In genomic region chr11:77815459-77815858, GRCh38 we compare ENCODE assay signal across 21 cellular contexts. TPM values are rescaled to one million over a fixed set of nuclear protein-coding genes. Genes with fewer than 3 reads are reported as not detected.
DNase-seq lines count a peak whose midpoint lies in the region; ATAC-seq and TF ChIP-seq lines count a peak whose summit lies in the region.
"Had no signal": no experiment of that assay in that cellular context is flagged by ENCODE, and none has a peak within 500 bp of the region (broad histone marks: within the 10 kb centered on the region; RNA-seq: fewer than 3 reads in every experiment).

No MANE protein-coding gene starts in this region.

- no peaks in the 10 kb centered on the region for H3K9me3 Mint-ChIP-seq in activated naive CD8-positive, alpha-beta T cell (ENCODE audit: low read depth)
- H3K9me3 Mint-ChIP-seq in activated naive CD8-positive, alpha-beta T cell treated with anti-CD3 and anti-CD28 coated beads for 36 hours = peaks cover 4% of the 10 kb centered on the region
- H3K9me3 Mint-ChIP-seq in chondrocyte (ENCODE audit: low read depth) = no peaks in the 10 kb centered on the region

- ATAC-seq in HG02763 (IDR thresholded peaks at IDR 0.05; ENCODE audit: unreplicated experiment) = no peak
- ATAC-seq: A549 had no signal

- H3K9me3 ChIP-seq in HEK293 (ENCODE audit: control insufficient read depth, insufficient read depth, low read depth, low read length) = no peaks in the 10 kb centered on the region
- H3K9me3 ChIP-seq: BE2C, HAP-1 had no signal

- peaks cover 16% of the 10 kb centered on the region for H3K36me3 Mint-ChIP-seq in activated naive CD8-positive, alpha-beta T cell
- peaks cover 41% of the 10 kb centered on the region for H3K36me3 Mint-ChIP-seq in activated naive CD8-positive, alpha-beta T cell treated with anti-CD3 and anti-CD28 coated beads for 36 hours
- H3K36me3 Mint-ChIP-seq in chondrocyte (ENCODE audit: low read depth) = peaks cover 7% of the 10 kb centered on the region

- TF ChIP-seq CTCF in HEK293 (tag by site-specific recombination; IDR thresholded peaks at IDR 0.05) (no peak), chondrocyte (IDR thresholded peaks at IDR 0.05) (no peak)

- H3K36me3 ChIP-seq in HEK293 (ENCODE audit: control insufficient read depth in 2 of 2, insufficient read depth in 1 of 2, low read length in 2 of 2) = peaks cover 0 to 4% of the 10 kb centered on the region in 2 experiments; a peak in 1 of 3 replicates

- H3K4me1 ChIP-seq in HEK293 (ENCODE audit: control insufficient read depth, insufficient read depth, low read length) = no peaks in the 10 kb centered on the region
- H3K4me1 ChIP-seq: BE2C had no signal

- POLR2A ChIA-PET in HEK293 (lab: Yijun Ruan, JAX) = no interaction called here

- no peak overlapping the region for H3K27ac ChIP-seq in HEK293 (ENCODE audit: extremely low read depth, low read depth, low read length)
- H3K27ac ChIP-seq: A549; BLaER1 treated with 17β-estradiol and CSF1 and Interleukin-3, amounts not matched to agents 10 nM and 100 nM had no signal

- peak overlapping the region; percentile 28 for H3K27ac Mint-ChIP-seq in activated naive CD8-positive, alpha-beta T cell
- H3K27ac Mint-ChIP-seq in activated naive CD8-positive, alpha-beta T cell treated with anti-CD3 and anti-CD28 coated beads for 36 hours = no peak overlapping the region
- H3K27ac Mint-ChIP-seq in chondrocyte (ENCODE audit: unreplicated experiment) = peak overlapping the region; percentile 22

- CTCF ChIA-PET in HEK293 (lab: Yijun Ruan, JAX) = no interaction called here

- peak overlapping the region; percentile 21 for H3K4me3 Mint-ChIP-seq in activated naive CD8-positive, alpha-beta T cell
- H3K4me3 Mint-ChIP-seq in activated naive CD8-positive, alpha-beta T cell treated with anti-CD3 and anti-CD28 coated beads for 36 hours = no peak overlapping the region
- no peak overlapping the region for H3K4me3 Mint-ChIP-seq in chondrocyte (ENCODE audit: unreplicated experiment)
- H3K4me3 Mint-ChIP-seq: CD14-positive monocyte had no signal

- no peak overlapping the region for H3K4me3 ChIP-seq in HEK293 (ENCODE audit: low read depth, low read length)
- H3K4me3 ChIP-seq: A549; BLaER1 treated with 17β-estradiol and CSF1 and Interleukin-3, amounts not matched to agents 10 nM and 100 nM; HAP-1 had no signal

- no peak for DNase-seq in activated naive CD8-positive, alpha-beta T cell treated with anti-CD3 and anti-CD28 coated beads for 36 hours
- DNase-seq in chondrocyte (ENCODE audit: low spot score) = no peak
- DNase-seq in activated CD8-positive, alpha-beta memory T cell treated with anti-CD3 and anti-CD28 coated beads, Interleukin-2, amount 50 U/mL, for 48 hours = no peak
- DNase-seq: 8988T; ACHN; AML-193; BE2C; Calu3; CD4-positive, alpha-beta memory T cell; COR-L47; DMS53; DMS79 treated with DMSO at 0.1 percent for 48 hours; GF-D8; GOT3 had no signal

- no peaks in the 10 kb centered on the region for H3K27me3 Mint-ChIP-seq in activated naive CD8-positive, alpha-beta T cell
- H3K27me3 Mint-ChIP-seq in activated naive CD8-positive, alpha-beta T cell treated with anti-CD3 and anti-CD28 coated beads for 36 hours = no peaks in the 10 kb centered on the region
- no peaks in the 10 kb centered on the region for H3K27me3 Mint-ChIP-seq in chondrocyte (ENCODE audit: low read depth)
- H3K27me3 Mint-ChIP-seq: CD4-positive, alpha-beta memory T cell had no signal

- peaks cover 62% of the 10 kb centered on the region for H3K4me1 Mint-ChIP-seq in activated naive CD8-positive, alpha-beta T cell (ENCODE audit: low read depth)
- peaks cover 43% of the 10 kb centered on the region for H3K4me1 Mint-ChIP-seq in activated naive CD8-positive, alpha-beta T cell treated with anti-CD3 and anti-CD28 coated beads for 36 hours
- peaks cover 32% of the 10 kb centered on the region for H3K4me1 Mint-ChIP-seq in chondrocyte (ENCODE audit: low read depth)

TF ChIP-seq in HEK293, 187 proteins besides CTCF, POLR2A, EP300 and RAD21:
- no peak for TF ChIP-seq ZNF214 (tag by site-specific recombination; IDR thresholded peaks at IDR 0.05; ENCODE audit: borderline replicate concordance)
- TF ChIP-seq, protein P1, sequence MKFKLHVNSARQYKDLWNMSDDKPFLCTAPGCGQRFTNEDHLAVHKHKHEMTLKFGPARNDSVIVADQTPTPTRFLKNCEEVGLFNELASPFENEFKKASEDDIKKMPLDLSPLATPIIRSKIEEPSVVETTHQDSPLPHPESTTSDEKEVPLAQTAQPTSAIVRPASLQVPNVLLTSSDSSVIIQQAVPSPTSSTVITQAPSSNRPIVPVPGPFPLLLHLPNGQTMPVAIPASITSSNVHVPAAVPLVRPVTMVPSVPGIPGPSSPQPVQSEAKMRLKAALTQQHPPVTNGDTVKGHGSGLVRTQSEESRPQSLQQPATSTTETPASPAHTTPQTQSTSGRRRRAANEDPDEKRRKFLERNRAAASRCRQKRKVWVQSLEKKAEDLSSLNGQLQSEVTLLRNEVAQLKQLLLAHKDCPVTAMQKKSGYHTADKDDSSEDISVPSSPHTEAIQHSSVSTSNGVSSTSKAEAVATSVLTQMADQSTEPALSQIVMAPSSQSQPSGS (tag by site-specific recombination; IDR thresholded peaks at IDR 0.05; ENCODE audit: low read depth) = peak; percentile 64

RNA-seq across cellular contexts. Expression of gene RSF1, which starts 5.1 kb away (rescaled TPM):
- total RNA-seq in activated naive CD8-positive, alpha-beta T cell treated with anti-CD3 and anti-CD28 coated beads for 36 hours = 10 to 100 TPM; 40.5 to 48.3 TPM
- 61.3 to 65.0 TPM (median 64.2 TPM) in 3 replicates for total RNA-seq in chondrocyte

RNA-seq across cellular contexts. Expression of gene AAMDC, which starts 5.5 kb away (rescaled TPM):
- total RNA-seq in activated naive CD8-positive, alpha-beta T cell treated with anti-CD3 and anti-CD28 coated beads for 36 hours = 1 to 10 TPM; 2.4 to 2.6 TPM
- total RNA-seq in chondrocyte = 35.9 to 47.3 TPM (median 45.1 TPM) in 3 replicates

Comparison
In these comparisons a context has a peak if more than half of its experiments do, and no peak if none do; other contexts are left out.
1. RNA of gene AAMDC, which starts 5.5 kb away (total RNA-seq): 35.9 to 47.3 TPM in chondrocyte; 2.4 to 2.6 TPM in activated naive CD8-positive, alpha-beta T cell treated with anti-CD3 and anti-CD28 coated beads for 36 hours; every median in the first group is over 10 times any median in the second.